10 cellular contexts compared by ENCODE assay signal in genomic region chr6:20661721-20662120, GRCh38.
A peak's percentile ranks its signal among the peaks of the same experiment; 100 is the strongest.
DNase-seq lines count a peak whose midpoint lies in the region; ATAC-seq, FAIRE-seq and TF ChIP-seq lines count a peak whose summit lies in the region.
"Had no signal": no experiment of that assay in that cellular context is flagged by ENCODE, and none has a peak within 500 bp of the region (broad histone marks: within the 10 kb centered on the region; RNA-seq: fewer than 3 reads in every experiment).

No MANE protein-coding gene starts in this region.

- no peaks in the 10 kb centered on the region for H3K4me1 ChIP-seq in astrocyte (ENCODE audit: insufficient read depth, low read length)
- H3K4me1 ChIP-seq in sigmoid colon: peaks cover 0 to 27% (median 5%) of the 10 kb centered on the region in 4 donors

- no peak for TF ChIP-seq EP300 in sigmoid colon (IDR thresholded peaks at IDR 0.05)

- DNase-seq in DMS 273 (lab: John Stamatoyannopoulos, UW; ENCODE audit: unreplicated experiment) (peak; percentile 82), NCI-H146 treated with DMSO at 0.1 percent for 48 hours (lab: John Stamatoyannopoulos, UW; ENCODE audit: unreplicated experiment) (peak; percentile 62), astrocyte (ENCODE audit: low read depth) (peak; percentile 34), medulla oblongata (ENCODE audit: extremely low spot score) (peak; percentile 41), T-helper 17 cell (no peak), sigmoid colon (no peak), activated T-cell treated with anti-CD3 and anti-CD28 coated beads for 4 hours (no peak)

- H3K4me1 Mint-ChIP-seq in astrocyte (ENCODE audit: low read depth, unreplicated experiment): peaks cover 5% of the 10 kb centered on the region
- peaks cover 15% of the 10 kb centered on the region for H3K4me1 Mint-ChIP-seq in T-helper 17 cell

- H4K20me1 ChIP-seq in astrocyte (ENCODE audit: insufficient read depth, low read length): no peaks in the 10 kb centered on the region

- H3K27ac ChIP-seq in astrocyte (ENCODE audit: low read depth, low read length): no peak overlapping the region
- no peak overlapping the region for H3K27ac ChIP-seq in sigmoid colon
- H3K27ac ChIP-seq: cardiac muscle cell had no signal

- intact Hi-C loops in sigmoid colon (cut with DNase I): no loop called here

- H3K4me3 Mint-ChIP-seq in astrocyte (ENCODE audit: unreplicated experiment) (no peak overlapping the region), T-helper 17 cell (no peak overlapping the region)
- H3K4me3 Mint-ChIP-seq: T-helper 1 cell treated with Interleukin-12 subunit alpha and Interleukin-12 subunit beta and Interleukin-4 antibody, amounts not matched to agents 30 μg/mL and 1 μg/mL, for 36 hours had no signal

- H3K27me3 Mint-ChIP-seq in astrocyte (ENCODE audit: low read depth, unreplicated experiment): no peaks in the 10 kb centered on the region
- H3K27me3 Mint-ChIP-seq in T-helper 17 cell: no peaks in the 10 kb centered on the region

- no peaks in the 10 kb centered on the region for H3K9me3 ChIP-seq in astrocyte (ENCODE audit: insufficient read depth, low read depth, low read length)
- H3K9me3 ChIP-seq in T-helper 17 cell (ENCODE audit: control insufficient read depth, low read length, poor library complexity, severe bottlenecking): no peaks in the 10 kb centered on the region
- no peaks in the 10 kb centered on the region for H3K9me3 ChIP-seq in sigmoid colon

- peaks cover 3% of the 10 kb centered on the region for H3K79me2 ChIP-seq in astrocyte (ENCODE audit: insufficient read depth, low read length)

- H2AFZ ChIP-seq in astrocyte (ENCODE audit: low read depth, low read length): no peak overlapping the region

- TF ChIP-seq POLR2A in sigmoid colon (IDR thresholded peaks at IDR 0.05): no peak

- no peak overlapping the region for H3K9ac ChIP-seq in astrocyte (ENCODE audit: low read length)

- no peak overlapping the region for H3K4me2 ChIP-seq in astrocyte (ENCODE audit: low read length)

- no peaks in the 10 kb centered on the region for H3K36me3 Mint-ChIP-seq in astrocyte (ENCODE audit: low read depth, unreplicated experiment)
- H3K36me3 Mint-ChIP-seq in T-helper 17 cell (ENCODE audit: low read depth): no peaks in the 10 kb centered on the region

- TF ChIP-seq CTCF in astrocyte (IDR thresholded peaks at IDR 0.05; ENCODE audit: insufficient read depth, low read depth, low read length) (no peak), sigmoid colon (IDR thresholded peaks at IDR 0.05) (no peak)

- ATAC-seq in T-helper 17 cell (no peak), HG02588 (IDR thresholded peaks at IDR 0.05; ENCODE audit: unreplicated experiment) (no peak)

- H3K27me3 ChIP-seq in astrocyte (ENCODE audit: insufficient read depth, low read length) (no peaks in the 10 kb centered on the region), sigmoid colon (no peaks in the 10 kb centered on the region)
- H3K27me3 ChIP-seq: cardiac muscle cell had no signal

- no peak for FAIRE-seq in astrocyte (lab: Jason Lieb, UNC)

- H3K27ac Mint-ChIP-seq in astrocyte (ENCODE audit: unreplicated experiment): no peak overlapping the region
- no peak overlapping the region for H3K27ac Mint-ChIP-seq in T-helper 17 cell
- H3K27ac Mint-ChIP-seq: T-helper 1 cell treated with Interleukin-12 subunit alpha and Interleukin-12 subunit beta and Interleukin-4 antibody, amounts not matched to agents 30 μg/mL and 1 μg/mL, for 36 hours had no signal

- H3K4me3 ChIP-seq in astrocyte (ENCODE audit: insufficient read depth, low read depth, low read length) (no peak overlapping the region), sigmoid colon (no peak overlapping the region)
- H3K4me3 ChIP-seq: cardiac muscle cell had no signal

- peaks cover 2% of the 10 kb centered on the region for H3K9me3 Mint-ChIP-seq in astrocyte (ENCODE audit: unreplicated experiment)
- H3K9me3 Mint-ChIP-seq: T-helper 1 cell treated with Interleukin-12 subunit alpha and Interleukin-12 subunit beta and Interleukin-4 antibody, amounts not matched to agents 30 μg/mL and 1 μg/mL, for 36 hours had no signal

- H3K36me3 ChIP-seq in astrocyte (ENCODE audit: insufficient read depth, low read length) (no peaks in the 10 kb centered on the region), sigmoid colon (no peaks in the 10 kb centered on the region)
- H3K36me3 ChIP-seq: cardiac muscle cell had no signal

Comparison
In these comparisons a context has a peak if more than half of its experiments do, and no peak if none do; other contexts are left out.
1. DNase-seq: peak in DMS 273 (single experiment), NCI-H146 treated with DMSO at 0.1 percent for 48 hours (single experiment), astrocyte (single experiment) and medulla oblongata (single experiment); none in T-helper 17 cell (0 of 3), sigmoid colon (single experiment) and activated T-cell treated with anti-CD3 and anti-CD28 coated beads for 4 hours (single experiment).